In genomic region chr1:29258189-29258973, GRCh38 we compare ENCODE assay signal across 16 cellular contexts. TPM values are rescaled to one million over a fixed set of nuclear protein-coding genes. Genes with fewer than 3 reads are reported as not detected.
A peak's percentile ranks its signal among the peaks of the same experiment; 100 is the strongest.
DNase-seq lines count a peak whose midpoint lies in the region; ATAC-seq, FAIRE-seq and TF ChIP-seq lines count a peak whose summit lies in the region.
"Had no signal": no experiment of that assay in that cellular context is flagged by ENCODE, and none has a peak within 500 bp of the region (broad histone marks: within the 10 kb centered on the region; RNA-seq: fewer than 3 reads in every experiment).

No MANE protein-coding gene starts in this region.

- DNase-seq in H9, result no peak
- DNase-seq in K562 (ENCODE audit: extremely low read depth in 1 of 4, low spot score in 3 of 4), result peak; percentile 56 to 64 (median 59)
- DNase-seq in mesothelial cell of epicardium (ENCODE audit: low spot score in 2 of 2, unreplicated experiment in 2 of 2), result no peak
- no peak for DNase-seq in activated naive CD4-positive, alpha-beta T cell treated with anti-CD3 and anti-CD28 coated beads for 36 hours
- no peak for DNase-seq in Calu3
- no peak for DNase-seq in progenitor cell of endocrine pancreas (ENCODE audit: low spot score, unreplicated experiment)
- no peak for DNase-seq in GM10266 (ENCODE audit: extremely low spot score)
- DNase-seq: activated naive CD4-positive, alpha-beta T cell treated with Interleukin-2 at 50 U/mL for 16 hours; DMS 273 treated with DMSO at 0.1 percent for 48 hours; esophagus squamous epithelium; NCI-H526 treated with DMSO at 0.1 percent for 48 hours; OCI-M1; stimulated activated CD4-positive, alpha-beta T cell treated with anti-CD3 and anti-CD28 coated beads, Interleukin-4, amount 100 ng/mL, for 24 hours had no signal

- peaks cover 0 to 12% (median 0%) of the 10 kb centered on the region in 11 experiments; a peak in 6 of 22 replicates for H4K20me1 ChIP-seq in BLaER1 treated with 17β-estradiol and CSF1 and Interleukin-3, amounts not matched to agents 10 nM and 100 nM
- H4K20me1 ChIP-seq in H9 (ENCODE audit: control insufficient read depth, insufficient read depth, insufficient read length), result no peaks in the 10 kb centered on the region
- H4K20me1 ChIP-seq in K562 (replicated peaks; ENCODE audit: control insufficient read depth, insufficient read depth, low read length), result peaks cover 8% of the 10 kb centered on the region; the same call in 1 of the 2 replicates

- no peak overlapping the region for H3K27ac ChIP-seq in BLaER1 treated with 17β-estradiol and CSF1 and Interleukin-3, amounts not matched to agents 10 nM and 100 nM
- H3K27ac ChIP-seq in H9 (ENCODE audit: insufficient read length, low read depth, low read length), result no peak overlapping the region
- H3K27ac ChIP-seq in K562 (ENCODE audit: extremely low read depth, low read depth, low read length), result no peak overlapping the region
- H3K27ac ChIP-seq: esophagus squamous epithelium, testis had no signal

- peak; percentile 40 for FAIRE-seq in K562 (lab: Jason Lieb, UNC)

- no peak overlapping the region for H3K4ac ChIP-seq in H9 (ENCODE audit: low read depth, low read length)

- no peak overlapping the region for H3K9ac ChIP-seq in BLaER1 treated with 17β-estradiol and CSF1 and Interleukin-3, amounts not matched to agents 10 nM and 100 nM
- H3K9ac ChIP-seq in H9 (ENCODE audit: extremely low read depth, insufficient read length, low read length), result no peak overlapping the region
- H3K9ac ChIP-seq in K562 (ENCODE audit: insufficient read depth in 1 of 2, low read depth in 2 of 2, low read length in 2 of 2), result peak overlapping the region in 1 of 2 experiments; percentile 53; a peak in 1 of 4 replicates

- CTCF ChIA-PET in K562 (lab: Yijun Ruan, JAX; ENCODE audit: low intra/inter-chr PET ratio), result no interaction called here
- CTCF ChIA-PET in activated naive CD4-positive, alpha-beta T cell treated with anti-CD3 and anti-CD28 coated beads for 36 hours (lab: Charles Lee), result no interaction called here
- CTCF ChIA-PET in Calu3 (lab: Charles Lee), result interaction anchor here (1.1 kb wide), 1 partner anchor 13 kb away, joined by 4 read pairs; no protein-coding TSS in a partner anchor

- TF ChIP-seq RAD21 in K562 (CRISPR knock-in tag; conservative IDR thresholded peaks at IDR 0.05 in 1 of 2, IDR thresholded peaks at IDR 0.05 in 1 of 2), result no peak

- H3K79me1 ChIP-seq in H9 (ENCODE audit: insufficient read depth, low read depth, low read length, poor library complexity, severe bottlenecking), result no peaks in the 10 kb centered on the region

- no peak overlapping the region for H4K91ac ChIP-seq in H9 (ENCODE audit: insufficient read length, low read depth, low read length)

- no peak for TF ChIP-seq EP300 in K562 (IDR thresholded peaks at IDR 0.05; ENCODE audit: low read length)

- H3K4me1 ChIP-seq in BLaER1 treated with 17β-estradiol and CSF1 and Interleukin-3, amounts not matched to agents 10 nM and 100 nM, result peaks cover 4 to 23% (median 20%) of the 10 kb centered on the region in 10 experiments; a peak in 18 of 20 replicates
- H3K4me1 ChIP-seq in H9 (ENCODE audit: insufficient read depth, low read length) (peaks cover 12% of the 10 kb centered on the region; the same call in 1 of the 2 replicates), K562 (replicated peaks in 1 of 2; ENCODE audit: control insufficient read depth in 2 of 2, insufficient read depth in 2 of 2, low read length in 2 of 2) (peaks cover 23 to 34% of the 10 kb centered on the region in 2 experiments)

- no peak overlapping the region for H3K56ac ChIP-seq in H9 (ENCODE audit: insufficient read length, low read depth, low read length)

- no peak overlapping the region for H2BK120ac ChIP-seq in H9 (ENCODE audit: low read depth, low read length, poor library complexity, severe bottlenecking)

- no peak overlapping the region for H3K18ac ChIP-seq in H9 (ENCODE audit: insufficient read length, low read depth, low read length)

- no peak overlapping the region for H3K23ac ChIP-seq in H9 (ENCODE audit: insufficient read length, low read depth, low read length)

- H3K4me3 Mint-ChIP-seq in H9, result peak overlapping the region; percentile 12 to 68; a peak in 4 of 5 replicates
- peak overlapping the region; percentile 76 for H3K4me3 Mint-ChIP-seq in mesothelial cell of epicardium
- no peak overlapping the region for H3K4me3 Mint-ChIP-seq in activated naive CD4-positive, alpha-beta T cell treated with anti-CD3 and anti-CD28 coated beads for 36 hours
- no peak overlapping the region for H3K4me3 Mint-ChIP-seq in Calu3 (ENCODE audit: low read depth, unreplicated experiment)
- H3K4me3 Mint-ChIP-seq in progenitor cell of endocrine pancreas (ENCODE audit: low read depth), result no peak overlapping the region
- H3K4me3 Mint-ChIP-seq: activated CD4-positive, alpha-beta T cell treated with anti-CD3 and anti-CD28 coated beads, Interleukin-2, amount 10 ng/mL, durations not matched to agents 7 days and 5 days had no signal

- H3K4me3 ChIP-seq in BLaER1 treated with 17β-estradiol and CSF1 and Interleukin-3, amounts not matched to agents 10 nM and 100 nM, result no peak overlapping the region
- no peak overlapping the region for H3K4me3 ChIP-seq in K562

- no peak overlapping the region for H2AK5ac ChIP-seq in H9 (ENCODE audit: insufficient read length, low read length)

- H3K9me3 Mint-ChIP-seq in H9 (no peaks in the 10 kb centered on the region; a peak in 3 of 5 replicates), mesothelial cell of epicardium (no peaks in the 10 kb centered on the region), Calu3 (ENCODE audit: low read depth, unreplicated experiment) (no peaks in the 10 kb centered on the region), progenitor cell of endocrine pancreas (ENCODE audit: low read depth) (no peaks in the 10 kb centered on the region)
- H3K9me3 Mint-ChIP-seq in activated naive CD4-positive, alpha-beta T cell treated with anti-CD3 and anti-CD28 coated beads for 36 hours, result no peaks in the 10 kb centered on the region
- H3K9me3 Mint-ChIP-seq: activated CD4-positive, alpha-beta T cell treated with anti-CD3 and anti-CD28 coated beads, Interleukin-2, amount 10 ng/mL, durations not matched to agents 7 days and 5 days had no signal

- no peaks in the 10 kb centered on the region for H3K9me1 ChIP-seq in K562 (ENCODE audit: control insufficient read depth, insufficient read depth, low read length)

- in situ Hi-C loops in K562 (cut with MboI), result no loop called here

- no peak overlapping the region for H4K8ac ChIP-seq in H9 (replicated peaks; ENCODE audit: insufficient read length, low read depth, low read length)

- H2AFZ ChIP-seq in H9 (ENCODE audit: low read length) (no peak overlapping the region), K562 (ENCODE audit: low read depth, low read length) (peak overlapping the region; percentile 11; the same call in 1 of the 2 replicates)

- no peak for TF ChIP-seq POLR2A in K562 (conservative IDR thresholded peaks at IDR 0.05)

- H3K79me2 ChIP-seq in H9 (ENCODE audit: insufficient read depth, low read length) (peaks cover 2% of the 10 kb centered on the region; the same call in 1 of the 2 replicates), K562 (ENCODE audit: control insufficient read depth, insufficient read depth, low read length) (no peaks in the 10 kb centered on the region)

- no peak overlapping the region for H2BK12ac ChIP-seq in H9 (ENCODE audit: insufficient read length, low read depth, low read length)

- TF ChIP-seq CTCF in H9 (conservative IDR thresholded peaks at IDR 0.05) (no peak), K562 (IDR thresholded peaks at IDR 0.05 in 2 of 3, conservative IDR thresholded peaks at IDR 0.05 in 1 of 3; ENCODE audit: insufficient read depth in 2 of 3, low read depth in 1 of 3, low read length in 3 of 3) (no peak), mesothelial cell of epicardium (IDR thresholded peaks at IDR 0.05; ENCODE audit: unreplicated experiment) (no peak), Calu3 (IDR thresholded peaks at IDR 0.05; ENCODE audit: unreplicated experiment) (no peak), progenitor cell of endocrine pancreas (IDR thresholded peaks at IDR 0.05; ENCODE audit: unreplicated experiment) (no peak), GM10266 (IDR thresholded peaks at IDR 0.05; ENCODE audit: control insufficient read depth, insufficient read depth, low read depth, missing control alignments) (no peak)

- peaks cover 50 to 53% of the 10 kb centered on the region in 2 experiments for H3K4me1 Mint-ChIP-seq in H9
- peaks cover 79% of the 10 kb centered on the region for H3K4me1 Mint-ChIP-seq in mesothelial cell of epicardium
- H3K4me1 Mint-ChIP-seq in activated naive CD4-positive, alpha-beta T cell treated with anti-CD3 and anti-CD28 coated beads for 36 hours (ENCODE audit: low read depth), result peaks cover 6% of the 10 kb centered on the region
- peaks cover 22% of the 10 kb centered on the region for H3K4me1 Mint-ChIP-seq in Calu3 (ENCODE audit: low read depth, unreplicated experiment)
- peaks cover 13% of the 10 kb centered on the region for H3K4me1 Mint-ChIP-seq in progenitor cell of endocrine pancreas (ENCODE audit: low read depth)

- H3K36me3 Mint-ChIP-seq in H9 (ENCODE audit: insufficient read depth in 1 of 3, low read depth in 3 of 3), result peaks cover under 1 to 10% (median 8%) of the 10 kb centered on the region in 3 experiments; a peak in 6 of 7 replicates
- peaks cover 4% of the 10 kb centered on the region for H3K36me3 Mint-ChIP-seq in mesothelial cell of epicardium
- no peaks in the 10 kb centered on the region for H3K36me3 Mint-ChIP-seq in activated naive CD4-positive, alpha-beta T cell treated with anti-CD3 and anti-CD28 coated beads for 36 hours (ENCODE audit: low read depth)
- H3K36me3 Mint-ChIP-seq in Calu3 (ENCODE audit: insufficient read depth, unreplicated experiment), result no peaks in the 10 kb centered on the region
- peaks cover 10% of the 10 kb centered on the region for H3K36me3 Mint-ChIP-seq in progenitor cell of endocrine pancreas (ENCODE audit: insufficient read depth)

- H2BK20ac ChIP-seq in H9 (ENCODE audit: low read depth, low read length, poor library complexity, severe bottlenecking), result no peak overlapping the region

- peak; percentile 37 for ATAC-seq in K562

- POLR2A ChIA-PET in K562 (lab: Yijun Ruan, JAX), result interaction anchor here (1.6 to 2.3 kb wide), 3 partner anchors 10 to 29 kb away, joined by 3 to 7 read pairs (median 5); no protein-coding TSS in a partner anchor

- H3K36me3 ChIP-seq in BLaER1 treated with 17β-estradiol and CSF1 and Interleukin-3, amounts not matched to agents 10 nM and 100 nM, result no peaks in the 10 kb centered on the region
- H3K36me3 ChIP-seq in K562 (ENCODE audit: control insufficient read depth, insufficient read depth, low read length), result no peaks in the 10 kb centered on the region
- H3K36me3 ChIP-seq: esophagus squamous epithelium had no signal

- BruUV-seq in K562 (replicated peaks; lab: Mats Ljungman, UMichigan) (no TSS peak), Calu3 (replicated peaks; lab: Mats Ljungman, UMichigan) (no TSS peak)

- H3K27ac Mint-ChIP-seq in H9 (no peak overlapping the region), mesothelial cell of epicardium (peak overlapping the region; percentile 92), Calu3 (ENCODE audit: unreplicated experiment) (no peak overlapping the region), progenitor cell of endocrine pancreas (no peak overlapping the region)
- no peak overlapping the region for H3K27ac Mint-ChIP-seq in activated naive CD4-positive, alpha-beta T cell treated with anti-CD3 and anti-CD28 coated beads for 36 hours
- H3K27ac Mint-ChIP-seq: activated CD4-positive, alpha-beta T cell treated with anti-CD3 and anti-CD28 coated beads, Interleukin-2, amount 10 ng/mL, durations not matched to agents 7 days and 5 days had no signal

- H3K27me3 ChIP-seq in BLaER1 treated with 17β-estradiol and CSF1 and Interleukin-3, amounts not matched to agents 10 nM and 100 nM, result peaks cover 31 to 49% (median 46%) of the 10 kb centered on the region in 11 experiments
- H3K27me3 ChIP-seq in H9 (ENCODE audit: insufficient read depth, low read length), result peaks cover 7% of the 10 kb centered on the region; the same call in 1 of the 2 replicates
- H3K27me3 ChIP-seq in K562 (ENCODE audit: control insufficient read depth in 2 of 2, insufficient read depth in 2 of 2, low read length in 2 of 2), result peaks cover 4 to 12% of the 10 kb centered on the region in 2 experiments; a peak in 3 of 5 replicates
- H3K27me3 ChIP-seq: testis had no signal

- H2BK15ac ChIP-seq in H9 (ENCODE audit: low read depth, low read length), result no peak overlapping the region

- peaks cover 12% of the 10 kb centered on the region for H3K23me2 ChIP-seq in H9 (ENCODE audit: insufficient read length, low read depth, low read length, poor library complexity, severe bottlenecking)

- no peak overlapping the region for H2BK5ac ChIP-seq in H9 (ENCODE audit: insufficient read length, low read length)

- no peak overlapping the region for H3T11ph ChIP-seq in H9 (ENCODE audit: low read length)

- no CpG with 5 or more reads among the region's 16 CpGs for WGBS in H9 (ENCODE audit: extremely low coverage, insufficient read length, low lambda C conversion rate)
- 37% methylated on average over 16 of the region's 16 CpGs for WGBS in K562 (ENCODE audit: insufficient coverage, low coverage, missing lambda C conversion rate)

- peak overlapping the region in 7 of 11 experiments; percentile 94 to 99 (median 97); a peak in 11 of 22 replicates for H3K4me2 ChIP-seq in BLaER1 treated with 17β-estradiol and CSF1 and Interleukin-3, amounts not matched to agents 10 nM and 100 nM
- H3K4me2 ChIP-seq in H9 (ENCODE audit: insufficient read depth, insufficient read length, low read length) (no peak overlapping the region), K562 (ENCODE audit: insufficient read depth, low read length) (no peak overlapping the region)

- H3K9me3 ChIP-seq in BLaER1 treated with 17β-estradiol and CSF1 and Interleukin-3, amounts not matched to agents 10 nM and 100 nM (replicated peaks in 1 of 11), result no peaks in the 10 kb centered on the region
- H3K9me3 ChIP-seq in H9 (ENCODE audit: control insufficient read depth, low read depth, low read length) (no peaks in the 10 kb centered on the region), K562 (replicated peaks; ENCODE audit: control insufficient read depth, insufficient read depth, low read depth, low read length) (no peaks in the 10 kb centered on the region)
- H3K9me3 ChIP-seq: esophagus squamous epithelium, testis had no signal

- H3K14ac ChIP-seq in H9 (ENCODE audit: insufficient read depth, low read length), result no peak overlapping the region; the same call in 1 of the 2 replicates

- intact Hi-C loops in K562 (cut with micrococcal nuclease) (no loop called here), Calu3 (cut with micrococcal nuclease; ENCODE audit: unreplicated experiment) (no loop called here)
- intact Hi-C loops in activated naive CD4-positive, alpha-beta T cell treated with anti-CD3 and anti-CD28 coated beads for 36 hours (cut with micrococcal nuclease), result no loop called here

- H3K27me3 Mint-ChIP-seq in H9 (ENCODE audit: low read depth) (peaks cover 22% of the 10 kb centered on the region), mesothelial cell of epicardium (ENCODE audit: low read depth) (no peaks in the 10 kb centered on the region), Calu3 (ENCODE audit: unreplicated experiment) (no peaks in the 10 kb centered on the region), progenitor cell of endocrine pancreas (peaks cover 6% of the 10 kb centered on the region)
- H3K27me3 Mint-ChIP-seq in activated naive CD4-positive, alpha-beta T cell treated with anti-CD3 and anti-CD28 coated beads for 36 hours (ENCODE audit: low read depth), result peaks cover 38% of the 10 kb centered on the region

- H4K5ac ChIP-seq in H9 (ENCODE audit: insufficient read length, low read depth, low read length), result no peak overlapping the region

RNA-seq across cellular contexts. Expression of gene PTPRU, which starts 22.1 kb away (rescaled TPM):
- total RNA-seq in H9 (2021), result 45.0 and 45.5 TPM in 2 replicates
- total RNA-seq in K562 (2011; cell fraction: chromatin; rRNA removed; ENCODE audit: low replicate concordance), result 4.9 and 9.4 TPM in 2 replicates
- total RNA-seq in K562 (2011; cell fraction: nucleolus; rRNA removed), result 10.3 and 12.5 TPM in 2 replicates
- total RNA-seq in K562 (2011; cell fraction: nucleoplasm; rRNA removed), result 6.5 and 6.9 TPM in 2 replicates
- 2.9 and 4.3 TPM in 2 replicates for total RNA-seq in K562 (2014; rRNA removed)
- total RNA-seq in K562 (2014; rRNA removed; fragmentation: Illumina TruSeq; extraction: Trizol), result 0.22 and 0.44 TPM in 2 replicates
- 0.64 and 1.0 TPM in 2 replicates for total RNA-seq in K562 (2015; rRNA removed; fragmentation: Illumina TruSeq; extraction: Trizol)
- 2.7 and 3.1 TPM in 2 replicates for total RNA-seq in K562 (2021)
- 0.92 and 4.0 TPM in 2 replicates for polyA plus RNA-seq in K562 (2011; rRNA removed)
- 2.5 and 3.9 TPM in 2 replicates for polyA plus RNA-seq in K562 (2011; cell fraction: cytosol; rRNA removed)
- polyA plus RNA-seq in K562 (2011; cell fraction: nucleus; rRNA removed), result 6.1 and 10.5 TPM in 2 replicates
- polyA plus RNA-seq in K562 (2012), result 2.2 and 4.7 TPM in 2 replicates
- 1.3 and 1.7 TPM in 2 replicates for polyA plus RNA-seq in K562 (2014; fragmentation: Illumina TruSeq; extraction: Trizol)
- polyA plus RNA-seq in K562 (2014; fragmentation: Nextera tagmentation; extraction: Ambion mirVana), result under 1 TPM; 0.01 to 0.03 TPM
- 1.5 and 2.5 TPM in 2 replicates for polyA plus RNA-seq in K562 (2014; rRNA removed)
- polyA minus RNA-seq in K562 (2011; rRNA and poly(A)+ RNA removed), result 0.91 and 2.5 TPM in 2 replicates
- polyA minus RNA-seq in K562 (2011; cell fraction: cytosol; rRNA and poly(A)+ RNA removed), result 1.7 and 6.4 TPM in 2 replicates
- polyA minus RNA-seq in K562 (2011; cell fraction: nucleus; rRNA and poly(A)+ RNA removed), result 3.6 and 6.8 TPM in 2 replicates
- 143 to 151 TPM (median 145 TPM) in 3 replicates for total RNA-seq in mesothelial cell of epicardium
- under 1 TPM; 0.15 to 0.38 TPM for total RNA-seq in activated naive CD4-positive, alpha-beta T cell treated with anti-CD3 and anti-CD28 coated beads for 36 hours
- total RNA-seq in Calu3 (2022), result 37.9 and 54.5 TPM in 2 replicates
- total RNA-seq in progenitor cell of endocrine pancreas, result 74.0 and 79.4 TPM in 2 replicates

RNA-seq across cellular contexts. Expression of gene MECR, which starts 27.6 kb away (rescaled TPM):
- total RNA-seq in H9 (2021) (25.8 and 30.9 TPM in 2 replicates), K562 (2014; rRNA removed) (42.9 and 48.1 TPM in 2 replicates), K562 (2014; rRNA removed; fragmentation: Illumina TruSeq; extraction: Trizol) (29.2 and 35.9 TPM in 2 replicates), K562 (2015; rRNA removed; fragmentation: Illumina TruSeq; extraction: Trizol) (27.5 and 30.4 TPM in 2 replicates), K562 (2021) (48.8 and 51.2 TPM in 2 replicates), mesothelial cell of epicardium (36.6 to 40.0 TPM (median 38.0 TPM) in 3 replicates), Calu3 (2022) (45.9 and 46.8 TPM in 2 replicates), progenitor cell of endocrine pancreas (28.8 and 35.9 TPM in 2 replicates)
- 106 and 162 TPM in 2 replicates for total RNA-seq in K562 (2011; cell fraction: chromatin; rRNA removed; ENCODE audit: low replicate concordance)
- 106 and 111 TPM in 2 replicates for total RNA-seq in K562 (2011; cell fraction: nucleolus; rRNA removed)
- 98.9 and 104 TPM in 2 replicates for total RNA-seq in K562 (2011; cell fraction: nucleoplasm; rRNA removed)
- polyA plus RNA-seq in K562 (2011; rRNA removed) (43.7 and 57.2 TPM in 2 replicates), K562 (2014; fragmentation: Illumina TruSeq; extraction: Trizol) (52.8 and 58.3 TPM in 2 replicates), K562 (2014; fragmentation: Nextera tagmentation; extraction: Ambion mirVana) (10 to 100 TPM; 10.4 to 18.0 TPM), K562 (2014; rRNA removed) (58.6 and 61.2 TPM in 2 replicates)
- 46.1 and 47.4 TPM in 2 replicates for polyA plus RNA-seq in K562 (2011; cell fraction: cytosol; rRNA removed)
- polyA plus RNA-seq in K562 (2011; cell fraction: nucleus; rRNA removed), result 51.0 and 58.5 TPM in 2 replicates
- 39.0 and 47.8 TPM in 2 replicates for polyA plus RNA-seq in K562 (2012)
- polyA minus RNA-seq in K562 (2011; rRNA and poly(A)+ RNA removed), result 44.6 and 48.9 TPM in 2 replicates
- 25.6 and 31.0 TPM in 2 replicates for polyA minus RNA-seq in K562 (2011; cell fraction: cytosol; rRNA and poly(A)+ RNA removed)
- polyA minus RNA-seq in K562 (2011; cell fraction: nucleus; rRNA and poly(A)+ RNA removed), result 33.3 and 39.5 TPM in 2 replicates
- 10 to 100 TPM; 35.7 to 36.3 TPM for total RNA-seq in activated naive CD4-positive, alpha-beta T cell treated with anti-CD3 and anti-CD28 coated beads for 36 hours

Comparison
In these comparisons a context has a peak if more than half of its experiments do, and no peak if none do; other contexts are left out.
1. H3K4me2 ChIP-seq: peak in BLaER1 treated with 17β-estradiol and CSF1 and Interleukin-3, amounts not matched to agents 10 nM and 100 nM (7 of 11); none in H9 (single experiment) and K562 (single experiment).
2. DNase-seq: peak in K562 (4 of 4); none in H9 (single experiment), mesothelial cell of epicardium (0 of 2), activated naive CD4-positive, alpha-beta T cell treated with anti-CD3 and anti-CD28 coated beads for 36 hours (single experiment), Calu3 (single experiment), progenitor cell of endocrine pancreas (single experiment) and GM10266 (single experiment).
3. H3K4me3 Mint-ChIP-seq: peak in H9 (2 of 2) and mesothelial cell of epicardium (single experiment); none in activated naive CD4-positive, alpha-beta T cell treated with anti-CD3 and anti-CD28 coated beads for 36 hours (single experiment), Calu3 (single experiment) and progenitor cell of endocrine pancreas (single experiment).